8 cellular contexts compared by ENCODE assay signal in the genomic region with DNA sequence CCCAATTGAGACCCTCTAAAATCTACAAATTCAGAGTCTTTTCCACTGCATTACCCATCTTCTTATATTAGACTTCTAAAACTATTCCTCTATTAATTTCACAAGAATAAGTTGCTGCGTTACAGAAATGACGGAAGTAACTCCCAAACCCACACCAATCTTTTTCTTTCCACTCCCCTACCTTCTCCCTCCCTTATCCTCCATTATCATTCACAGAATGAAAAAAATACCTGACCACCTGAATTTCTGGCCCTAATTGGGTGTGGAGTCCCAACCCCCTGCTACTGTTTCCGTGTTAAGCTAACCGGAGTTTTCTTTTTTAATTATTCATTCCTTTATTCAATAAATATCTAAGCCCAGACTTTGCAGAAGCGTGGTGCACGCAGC. TPM values are rescaled to one million over a fixed set of nuclear protein-coding genes. Genes with fewer than 3 reads are reported as not detected.
A peak's percentile ranks its signal among the peaks of the same experiment; 100 is the strongest.
DNase-seq lines count a peak whose midpoint lies in the region; ATAC-seq, FAIRE-seq and TF ChIP-seq lines count a peak whose summit lies in the region.

No MANE protein-coding gene starts in this region.

- intact Hi-C loops in kidney (cut with DNase I) = no loop called here

- H3K36me3 ChIP-seq in HUES48 (ENCODE audit: control insufficient read depth, insufficient read depth, low read length) = peaks cover 3% of the 10 kb centered on the region; the same call in 1 of the 2 replicates
- H3K36me3 ChIP-seq in kidney (ENCODE audit: control insufficient read depth in 1 of 2, insufficient read depth in 2 of 2, low read length in 2 of 2) = no peaks in the 10 kb centered on the region
- no peaks in the 10 kb centered on the region for H3K36me3 ChIP-seq in thoracic aorta

- WGBS in adipose tissue, 3 donors = 0% methylated on average over 6 of the region's 6 CpGs

- H3K9ac ChIP-seq in HUES48 (ENCODE audit: low read depth, low read length) (peak overlapping the region; percentile 90), kidney (ENCODE audit: low read length in 2 of 2) (peak overlapping the region; percentile 35 to 83)

- no peak for DNase-seq in kidney
- no peak for DNase-seq in thoracic aorta (ENCODE audit: low spot score)

- FAIRE-seq in kidney (lab: Jason Lieb, UNC) = no peak

- H3K27me3 ChIP-seq in HUES48 (ENCODE audit: control insufficient read depth, insufficient read depth, low read length) = no peaks in the 10 kb centered on the region
- no peaks in the 10 kb centered on the region for H3K27me3 ChIP-seq in thoracic aorta (replicated peaks; ENCODE audit: insufficient read depth)

- ATAC-seq in GM18508 (IDR thresholded peaks at IDR 0.05; ENCODE audit: insufficient read depth, unreplicated experiment) = peak; percentile 4
- ATAC-seq in thoracic aorta (ENCODE audit: insufficient number of reproducible peaks, low FRiP score, low read depth) = no peak
- ATAC-seq in esophagus mucosa = no peak
- ATAC-seq in GM21576 (IDR thresholded peaks at IDR 0.05; ENCODE audit: unreplicated experiment) = no peak

- H3K27ac ChIP-seq in 22Rv1 (peak overlapping the region; percentile 83), HUES48 (ENCODE audit: low read depth, low read length) (peak overlapping the region; percentile 93), adipose tissue (ENCODE audit: low read depth, low read length) (peak overlapping the region; percentile 48), kidney (ENCODE audit: low read depth in 2 of 2, low read length in 2 of 2) (peak overlapping the region; percentile 94), thoracic aorta (peak overlapping the region; percentile 78 to 88)

- H3K4me1 ChIP-seq in HUES48 (ENCODE audit: control insufficient read depth, insufficient read depth, low read length) (peaks cover 11% of the 10 kb centered on the region), kidney (ENCODE audit: control insufficient read depth in 1 of 2, insufficient read depth in 1 of 2, low read depth in 1 of 2, low read length in 2 of 2) (peaks cover 0 to 2% of the 10 kb centered on the region in 2 donors), thoracic aorta (ENCODE audit: control insufficient read depth in 1 of 2, low read depth in 2 of 2) (peaks cover 8 to 15% of the 10 kb centered on the region in 2 donors)

- H3K4me3 ChIP-seq in HUES48 (ENCODE audit: low read depth, low read length) = peak overlapping the region; percentile 99
- peak overlapping the region; percentile 79 to 85 for H3K4me3 ChIP-seq in kidney (ENCODE audit: low read length in 2 of 2)
- H3K4me3 ChIP-seq in thoracic aorta = peak overlapping the region; percentile 90

- H3K9me3 ChIP-seq in HUES48 (ENCODE audit: control insufficient read depth, insufficient read depth, low read length) = no peaks in the 10 kb centered on the region
- H3K9me3 ChIP-seq in kidney (ENCODE audit: control insufficient read depth in 1 of 2, low read length in 2 of 2) = no peaks in the 10 kb centered on the region
- H3K9me3 ChIP-seq in thoracic aorta = no peaks in the 10 kb centered on the region

- TF ChIP-seq CTCF in 22Rv1 (IDR thresholded peaks at IDR 0.05) (no peak), kidney (IDR thresholded peaks at IDR 0.05; ENCODE audit: borderline replicate concordance, extremely low read depth, insufficient read depth) (no peak), thoracic aorta (IDR thresholded peaks at IDR 0.05) (no peak)

RNA-seq across cellular contexts. Expression of gene RPRD1A, which starts 0.6 kb away (rescaled TPM):
- 10 to 100 TPM; 10.9 to 22.7 (median 19.9) TPM for polyA plus RNA-seq in adipose tissue
- 42.4 TPM for total RNA-seq in kidney
- polyA plus RNA-seq in kidney (ENCODE audit: insufficient read depth, low read depth, low replicate concordance) = 25.9 TPM
- total RNA-seq in thoracic aorta = 10 to 100 TPM; 49.8 to 64.9 TPM
- 29.3 TPM for total RNA-seq in esophagus mucosa
